Comparison of ENCODE assay signal across 13 cellular contexts in the genomic region with DNA sequence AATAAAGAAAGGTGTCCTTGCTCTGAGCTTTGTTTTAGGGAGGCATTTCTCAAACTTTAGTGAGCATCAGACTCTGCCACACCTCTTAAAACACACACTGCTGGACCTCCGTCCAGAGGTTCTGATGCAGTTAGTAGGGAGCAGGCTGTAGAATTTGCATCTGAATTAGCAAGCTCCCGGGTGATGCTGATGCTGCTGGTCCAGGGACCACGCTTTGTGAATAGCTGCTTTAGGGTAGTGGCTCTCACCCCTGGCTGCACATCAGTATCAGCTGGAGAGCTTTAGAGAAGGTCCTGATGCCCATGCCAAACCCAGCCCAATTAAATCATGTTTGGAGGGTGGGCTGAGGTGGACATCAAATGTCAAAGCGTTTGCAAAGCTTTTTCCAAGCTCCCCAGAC. TPM values are rescaled to one million over a fixed set of nuclear protein-coding genes. Genes with fewer than 3 reads are reported as not detected.
DNase-seq lines count a peak whose midpoint lies in the region; ATAC-seq and TF ChIP-seq lines count a peak whose summit lies in the region.
"Had no signal": no experiment of that assay in that cellular context is flagged by ENCODE, and none has a peak within 500 bp of the region (broad histone marks: within the 10 kb centered on the region; RNA-seq: fewer than 3 reads in every experiment).

No MANE protein-coding gene starts in this region.

- H3T11ph ChIP-seq in H9 (ENCODE audit: low read length), result no peak overlapping the region

- H2AK5ac ChIP-seq in H9 (ENCODE audit: insufficient read length, low read length), result no peak overlapping the region

- H3K9me3 ChIP-seq in A673 (ENCODE audit: low read depth, low read length, poor library complexity, severe bottlenecking), result no peaks in the 10 kb centered on the region
- no peaks in the 10 kb centered on the region for H3K9me3 ChIP-seq in H9 (ENCODE audit: control insufficient read depth, low read depth, low read length)
- no peaks in the 10 kb centered on the region for H3K9me3 ChIP-seq in neuron (ENCODE audit: low read length)
- H3K9me3 ChIP-seq: left lung had no signal

- no peaks in the 10 kb centered on the region for H3K9me3 Mint-ChIP-seq in H9
- no peaks in the 10 kb centered on the region for H3K9me3 Mint-ChIP-seq in effector memory CD8-positive, alpha-beta T cell
- H3K9me3 Mint-ChIP-seq: CD4-positive, CD25-positive, alpha-beta regulatory T cell had no signal

- no peaks in the 10 kb centered on the region for H3K79me2 ChIP-seq in H9 (ENCODE audit: insufficient read depth, low read length)

- no peak overlapping the region for H3K56ac ChIP-seq in H9 (ENCODE audit: insufficient read length, low read depth, low read length)

- no peak overlapping the region for H2BK5ac ChIP-seq in H9 (ENCODE audit: insufficient read length, low read length)

- H3K79me1 ChIP-seq in H9 (ENCODE audit: insufficient read depth, low read depth, low read length, poor library complexity, severe bottlenecking), result no peaks in the 10 kb centered on the region

- H3K4ac ChIP-seq in H9 (ENCODE audit: low read depth, low read length), result no peak overlapping the region

- POLR2A ChIA-PET in A673 (lab: Charles Lee; ENCODE audit: low non-redundant PET), result interaction anchor here (0.6 kb wide), 1 partner anchor 260 kb away, joined by 5 read pairs; no protein-coding TSS in a partner anchor

- H3K14ac ChIP-seq in H9 (ENCODE audit: insufficient read depth, low read length), result no peak overlapping the region

- H3K27ac ChIP-seq in A673 (ENCODE audit: low read depth, low read length, poor library complexity, severe bottlenecking) (no peak overlapping the region), H9 (ENCODE audit: insufficient read length, low read depth, low read length) (no peak overlapping the region)
- H3K27ac ChIP-seq: brain microvascular endothelial cell, HL-60 had no signal

- H4K20me1 ChIP-seq in H9 (ENCODE audit: control insufficient read depth, insufficient read depth, insufficient read length), result no peaks in the 10 kb centered on the region

- H3K36me3 Mint-ChIP-seq in H9 (ENCODE audit: insufficient read depth in 1 of 3, low read depth in 3 of 3), result no peaks in the 10 kb centered on the region
- no peaks in the 10 kb centered on the region for H3K36me3 Mint-ChIP-seq in effector memory CD8-positive, alpha-beta T cell (ENCODE audit: insufficient read depth)
- H3K36me3 Mint-ChIP-seq: CD4-positive, CD25-positive, alpha-beta regulatory T cell had no signal

- ATAC-seq in effector memory CD8-positive, alpha-beta T cell (replicated peaks), result no peak
- ATAC-seq in left colon (no peak), GM18909 (IDR thresholded peaks at IDR 0.05; ENCODE audit: poor library complexity, unreplicated experiment) (no peak)

- no peak overlapping the region for H4K8ac ChIP-seq in H9 (replicated peaks; ENCODE audit: insufficient read length, low read depth, low read length)

- no peak for DNase-seq in A673 (ENCODE audit: low spot score)
- DNase-seq in H9, result no peak
- no peak for DNase-seq in effector memory CD8-positive, alpha-beta T cell
- no peak for DNase-seq in SHP77 treated with DMSO at 0.1 percent for 48 hours (lab: John Stamatoyannopoulos, UW)
- DNase-seq in left colon, result no peak
- DNase-seq in NCI-H345 (lab: John Stamatoyannopoulos, UW), result no peak
- DNase-seq: brain microvascular endothelial cell; CD4-positive, CD25-positive, alpha-beta regulatory T cell; left lung had no signal

- H4K5ac ChIP-seq in H9 (ENCODE audit: insufficient read length, low read depth, low read length), result no peak overlapping the region

- intact Hi-C loops in A673 (cut with micrococcal nuclease; ENCODE audit: unreplicated experiment), result no loop called here
- intact Hi-C loops in left colon (cut with DNase I, micrococcal nuclease), result no loop called here

- H3K23me2 ChIP-seq in H9 (ENCODE audit: insufficient read length, low read depth, low read length, poor library complexity, severe bottlenecking), result peaks cover 4% of the 10 kb centered on the region

- no peak overlapping the region for H3K4me2 ChIP-seq in H9 (ENCODE audit: insufficient read depth, insufficient read length, low read length)

- peak overlapping the region; percentile 48 for H3K4me3 ChIP-seq in A673 (ENCODE audit: low read depth, low read length, poor library complexity, severe bottlenecking)
- no peak overlapping the region for H3K4me3 ChIP-seq in neuron (ENCODE audit: low read length)

- H4K91ac ChIP-seq in H9 (ENCODE audit: insufficient read length, low read depth, low read length), result no peak overlapping the region

- no peaks in the 10 kb centered on the region for H3K36me3 ChIP-seq in A673 (ENCODE audit: insufficient read depth, low read length, poor library complexity, severe bottlenecking)
- no peaks in the 10 kb centered on the region for H3K36me3 ChIP-seq in neuron (ENCODE audit: insufficient read depth, low read length)
- H3K36me3 ChIP-seq: brain microvascular endothelial cell, left lung had no signal

- H3K27ac Mint-ChIP-seq in H9, result no peak overlapping the region
- H3K27ac Mint-ChIP-seq in effector memory CD8-positive, alpha-beta T cell, result no peak overlapping the region
- H3K27ac Mint-ChIP-seq: CD4-positive, CD25-positive, alpha-beta regulatory T cell had no signal

- no peak overlapping the region for H2BK20ac ChIP-seq in H9 (ENCODE audit: low read depth, low read length, poor library complexity, severe bottlenecking)

- no peak overlapping the region for H3K18ac ChIP-seq in H9 (ENCODE audit: insufficient read length, low read depth, low read length)

- H2BK12ac ChIP-seq in H9 (ENCODE audit: insufficient read length, low read depth, low read length), result no peak overlapping the region

- H3K4me1 Mint-ChIP-seq in H9, result peaks cover 21 to 24% of the 10 kb centered on the region in 2 experiments
- peaks cover 10 to 11% of the 10 kb centered on the region in 2 donors for H3K4me1 Mint-ChIP-seq in effector memory CD8-positive, alpha-beta T cell (ENCODE audit: low read depth in 2 of 2)

- BruUV-seq in A673 (replicated peaks; lab: Mats Ljungman, UMichigan), result no TSS peak

- H3K27me3 Mint-ChIP-seq in H9 (ENCODE audit: low read depth), result peaks cover 16% of the 10 kb centered on the region
- H3K27me3 Mint-ChIP-seq in effector memory CD8-positive, alpha-beta T cell, result peaks cover 68 to 70% of the 10 kb centered on the region in 2 donors

- H3K23ac ChIP-seq in H9 (ENCODE audit: insufficient read length, low read depth, low read length), result no peak overlapping the region

- no peak for TF ChIP-seq CTCF in A673 (conservative IDR thresholded peaks at IDR 0.05; ENCODE audit: low read depth, low read length)
- TF ChIP-seq CTCF in H9 (conservative IDR thresholded peaks at IDR 0.05), result no peak

- peak overlapping the region; percentile 70 to 74; a peak in 3 of 5 replicates for H3K4me3 Mint-ChIP-seq in H9
- H3K4me3 Mint-ChIP-seq in effector memory CD8-positive, alpha-beta T cell, result peak overlapping the region; percentile 61 to 62

- no peak overlapping the region for H2BK15ac ChIP-seq in H9 (ENCODE audit: low read depth, low read length)

- no peak overlapping the region for H2AFZ ChIP-seq in H9 (ENCODE audit: low read length)
- peak overlapping the region; percentile 78 for H2AFZ ChIP-seq in neuron (ENCODE audit: low read depth, low read length)

- CTCF ChIA-PET in A673 (lab: Charles Lee), result no interaction called here

- H3K27me3 ChIP-seq in A673 (replicated peaks; ENCODE audit: insufficient read depth, low read depth, low read length, poor library complexity) (peaks cover 50% of the 10 kb centered on the region), H9 (ENCODE audit: insufficient read depth, low read length) (no peaks in the 10 kb centered on the region), neuron (ENCODE audit: insufficient read depth, low read length) (peaks cover 26% of the 10 kb centered on the region)
- H3K27me3 ChIP-seq: brain microvascular endothelial cell had no signal

- no peak overlapping the region for H3K9ac ChIP-seq in H9 (ENCODE audit: extremely low read depth, insufficient read length, low read length)

- no peak overlapping the region for H2BK120ac ChIP-seq in H9 (ENCODE audit: low read depth, low read length, poor library complexity, severe bottlenecking)

- WGBS in H9 (ENCODE audit: extremely low coverage, insufficient read length, low lambda C conversion rate), result no CpG with 5 or more reads among the region's 4 CpGs

- peaks cover 22% of the 10 kb centered on the region for H3K4me1 ChIP-seq in A673 (ENCODE audit: insufficient read depth, low read length, poor library complexity, severe bottlenecking)
- peaks cover 7% of the 10 kb centered on the region for H3K4me1 ChIP-seq in H9 (ENCODE audit: insufficient read depth, low read length)
- peaks cover 11% of the 10 kb centered on the region for H3K4me1 ChIP-seq in neuron (ENCODE audit: insufficient read depth, low read length)

RNA-seq across cellular contexts. Expression of gene HTR2A, which starts 3.6 kb away (rescaled TPM):
- total RNA-seq in A673 (2021) (not detected in 2 replicates), H9 (2021) (not detected in 2 replicates), left colon (1 to 10 TPM in 1 of 2 donors, not detected in 1; 1.0 TPM)
- total RNA-seq: CD4-positive, CD25-positive, alpha-beta regulatory T cell; renal cortical epithelial cell had no signal
